8 cellular contexts compared by ENCODE assay signal in genomic region chr1:65068202-65069011, GRCh38.
DNase-seq lines count a peak whose midpoint lies in the region; ATAC-seq and TF ChIP-seq lines count a peak whose summit lies in the region.

No MANE protein-coding gene starts in this region.

- H3K4me2 ChIP-seq in BLaER1 = peak overlapping the region; percentile 95

- intact Hi-C loops in sciatic nerve (cut with DNase I) = loop anchor here (5.0 to 10.0 kb wide), 2 partner anchors 104 to 139 kb away; partner anchors contain the start of gene JAK1

- H3K9ac ChIP-seq in BLaER1 = peak overlapping the region; percentile 85

- H3K9me3 ChIP-seq in BLaER1 = no peaks in the 10 kb centered on the region

- H3K27me3 Mint-ChIP-seq in activated naive CD8-positive, alpha-beta T cell treated with anti-CD3 and anti-CD28 coated beads for 36 hours = no peaks in the 10 kb centered on the region

- no peak for TF ChIP-seq CTCF in NB4 (IDR thresholded peaks at IDR 0.05; ENCODE audit: low read depth, low read length)

- no peaks in the 10 kb centered on the region for H3K36me3 Mint-ChIP-seq in activated naive CD8-positive, alpha-beta T cell treated with anti-CD3 and anti-CD28 coated beads for 36 hours

- H3K4me1 ChIP-seq in BLaER1 = peaks cover 39% of the 10 kb centered on the region

- no peaks in the 10 kb centered on the region for H3K9me3 Mint-ChIP-seq in activated naive CD8-positive, alpha-beta T cell treated with anti-CD3 and anti-CD28 coated beads for 36 hours

- H3K27ac ChIP-seq in BLaER1 = peak overlapping the region; percentile 92

- H3K27ac Mint-ChIP-seq in activated naive CD8-positive, alpha-beta T cell treated with anti-CD3 and anti-CD28 coated beads for 36 hours = peak overlapping the region; percentile 98

- no peaks in the 10 kb centered on the region for H3K36me3 ChIP-seq in BLaER1

- ATAC-seq in GM18498 (IDR thresholded peaks at IDR 0.05; ENCODE audit: unreplicated experiment) (peak; percentile 11), sciatic nerve (peak; percentile 5), HG03097 (IDR thresholded peaks at IDR 0.05; ENCODE audit: low FRiP score, unreplicated experiment) (no peak)

- H3K27me3 ChIP-seq in BLaER1 = no peaks in the 10 kb centered on the region

- peaks cover 45% of the 10 kb centered on the region for H3K4me1 Mint-ChIP-seq in activated naive CD8-positive, alpha-beta T cell treated with anti-CD3 and anti-CD28 coated beads for 36 hours

- peaks cover 28% of the 10 kb centered on the region for H4K20me1 ChIP-seq in BLaER1

- H3K4me3 ChIP-seq in BLaER1 = peak overlapping the region; percentile 76
- peak overlapping the region; percentile 64 for H3K4me3 ChIP-seq in NB4 (ENCODE audit: low read depth, low read length)

- H3K4me3 Mint-ChIP-seq in activated naive CD8-positive, alpha-beta T cell treated with anti-CD3 and anti-CD28 coated beads for 36 hours = peak overlapping the region; percentile 91

- TF ChIP-seq POLR2A in NB4 (IDR thresholded peaks at IDR 0.05; ENCODE audit: extremely low read depth, insufficient read length) = no peak

- DNase-seq in NB4 (ENCODE audit: low read depth) (no peak), hepatic stellate cell (ENCODE audit: low spot score) (peak; percentile 36), sciatic nerve (ENCODE audit: low spot score) (no peak), NCI-H1092 treated with DMSO at 0.1 percent for 48 hours (lab: John Stamatoyannopoulos, UW) (no peak)
- no peak for DNase-seq in activated naive CD8-positive, alpha-beta T cell treated with anti-CD3 and anti-CD28 coated beads for 36 hours
